In genomic region chr4:14800977-14801376, GRCh38 we compare ENCODE assay signal across 24 cellular contexts.
"Had no signal": no experiment of that assay in that cellular context is flagged by ENCODE, and none has a peak within 500 bp of the region (broad histone marks: within the 10 kb centered on the region; RNA-seq: fewer than 3 reads in every experiment).

No MANE protein-coding gene starts in this region.

- H3K36me3 ChIP-seq: adrenal gland, neural progenitor cell, stomach, WERI-Rb-1 had no signal

- H3K27me3 ChIP-seq: adrenal gland, neural progenitor cell, stomach had no signal

- H3K4me1 Mint-ChIP-seq: neural progenitor cell had no signal

- H3K4me1 ChIP-seq: adrenal gland, neural progenitor cell, psoas muscle, stomach had no signal

- H3K27ac Mint-ChIP-seq: memory B cell, naive B cell, neural progenitor cell had no signal

- H3K36me3 Mint-ChIP-seq: neural progenitor cell had no signal

- H3K4me3 ChIP-seq: adrenal gland, mucosa of descending colon, neural progenitor cell, psoas muscle, skin epidermis, stomach had no signal

- H3K27me3 Mint-ChIP-seq: memory B cell had no signal

- H3K27ac ChIP-seq: adrenal gland, neural progenitor cell, psoas muscle, skin epidermis, stomach, WERI-Rb-1 had no signal

- ATAC-seq: mucosa of descending colon, psoas muscle, right cardiac atrium had no signal

- H3K4me3 Mint-ChIP-seq: memory B cell, naive B cell, neural progenitor cell had no signal

- DNase-seq: activated CD4-positive, alpha-beta T cell treated with anti-CD3 and anti-CD28 coated beads for 1 hour; activated CD8-positive, alpha-beta memory T cell treated with anti-CD3 and anti-CD28 coated beads for 24 hours; activated CD8-positive, alpha-beta memory T cell treated with anti-CD3 and anti-CD28 coated beads, Interleukin-2, amount 50 U/mL, for 48 hours; activated effector memory CD4-positive, alpha-beta T cell treated with anti-CD3 and anti-CD28 coated beads, Interleukin-2, amount 50 U/mL, for 16 hours; activated naive CD4-positive, alpha-beta T cell treated with anti-CD3 and anti-CD28 coated beads, Interleukin-2, amount 50 U/mL, for 16 hours; activated T-cell treated with anti-CD3 and anti-CD28 coated beads, Interleukin-2, amount 50 U/mL, for 48 hours; adrenal gland; cerebellar nuclear complex; cortex of kidney; effector CD4-positive, alpha-beta T cell; head of caudate nucleus; kidney; mucosa of descending colon; naive B cell; psoas muscle; right cardiac atrium; stimulated activated CD4-positive, alpha-beta T cell treated with anti-CD3 and anti-CD28 coated beads, Interleukin-15, amount 100 ng/mL, for 24 hours; stimulated activated CD4-positive, alpha-beta T cell treated with anti-CD3 and anti-CD28 coated beads, Interleukin-2, amount 100 ng/mL, for 48 hours; stomach; trophoblast cell; WERI-Rb-1 had no signal

- H3K9me3 ChIP-seq: adrenal gland, mucosa of descending colon, psoas muscle had no signal
